In the genomic region with DNA sequence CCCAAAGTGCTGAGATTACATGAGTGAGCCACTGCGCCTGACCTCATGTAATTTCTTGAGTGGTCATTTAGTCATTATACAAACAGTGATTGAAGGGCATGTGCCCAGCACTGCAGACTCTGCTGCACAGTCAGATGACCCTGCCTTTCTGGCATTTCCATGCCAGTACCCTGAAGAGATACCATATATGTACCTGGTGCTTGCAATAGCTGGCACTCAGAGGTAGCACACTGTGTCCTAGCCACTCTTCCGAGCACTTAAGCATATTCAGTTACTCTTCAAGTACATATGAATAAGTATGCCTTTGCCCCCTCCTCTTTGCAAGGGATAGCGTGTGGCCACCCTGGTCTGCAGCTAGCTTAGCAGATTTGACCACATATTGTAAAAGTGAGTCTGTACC, we compare ENCODE assay signal across 24 cellular contexts. TPM values are rescaled to one million over a fixed set of nuclear protein-coding genes. Genes with fewer than 3 reads are reported as not detected.
DNase-seq lines count a peak whose midpoint lies in the region; ATAC-seq and TF ChIP-seq lines count a peak whose summit lies in the region.
"Had no signal": no experiment of that assay in that cellular context is flagged by ENCODE, and none has a peak within 500 bp of the region (broad histone marks: within the 10 kb centered on the region; RNA-seq: fewer than 3 reads in every experiment).

No MANE protein-coding gene starts in this region.

- no peak overlapping the region for H3K27ac Mint-ChIP-seq in T-helper 2 cell treated with Interferon-gamma antibody and Interleukin-4, amounts not matched to agents 5 μg/mL and 100 μg/mL, for 36 hours
- H3K27ac Mint-ChIP-seq: memory B cell had no signal

- no peak overlapping the region for H3K9ac ChIP-seq in PC-3 (ENCODE audit: low read length)
- no peak overlapping the region for H3K9ac ChIP-seq in rectal smooth muscle tissue (ENCODE audit: low read length)

- DNase-seq in G401 (ENCODE audit: low spot score) (peak; percentile 36), PC-3 (peak; percentile 52), heart right ventricle (no peak), NCI-H1092 (lab: John Stamatoyannopoulos, UW) (no peak), HT-29 (ENCODE audit: low spot score) (no peak)
- no peak for DNase-seq in T-helper 2 cell treated with Interferon-gamma antibody and Interleukin-4, amounts not matched to agents 5 μg/mL and 100 μg/mL, for 36 hours (ENCODE audit: low spot score)
- DNase-seq: activated CD4-positive, alpha-beta T cell treated with anti-CD3 and anti-CD28 coated beads, Interleukin-2, amount 50 U/mL, for 48 hours; activated gamma-delta T cell treated with Interleukin-2 at 50 U/mL for 16 hours; IMR-90; NCI-H1092 treated with DMSO at 0.1 percent for 48 hours; NCI-H187 treated with DMSO at 0.1 percent for 48 hours; NCI-H748 treated with DMSO at 0.1 percent for 48 hours; retina; SHP77; stimulated activated CD4-positive, alpha-beta T cell treated with anti-CD3 and anti-CD28 coated beads, Interleukin-12 subunit alpha, Interleukin-12 subunit beta, amount 100 ng/mL, for 4 hours; stimulated activated CD4-positive, alpha-beta T cell treated with anti-CD3 and anti-CD28 coated beads, Interleukin-4, amount 100 ng/mL, for 4 hours; stimulated activated naive CD4-positive, alpha-beta T cell; T-helper 9 cell; trophoblast cell had no signal

- H3F3A ChIP-seq in PC-3 (ENCODE audit: low read length, unreplicated experiment): peaks cover 4% of the 10 kb centered on the region

- in situ Hi-C loops in G401 (cut with HindIII; ENCODE audit: low sequenced_read_pairs): no loop called here

- WGBS in heart right ventricle, 2 donors: 74 to 79% methylated on average over 3 of the region's 3 CpGs

- no peaks in the 10 kb centered on the region for H3K4me1 ChIP-seq in PC-3 (ENCODE audit: insufficient read depth, low read length)
- H3K4me1 ChIP-seq in heart right ventricle: peaks cover 0 to 27% (median 20%) of the 10 kb centered on the region in 9 donors
- H3K4me1 ChIP-seq in rectal smooth muscle tissue (ENCODE audit: control insufficient read depth, insufficient read depth, low read length): no peaks in the 10 kb centered on the region

- no peak overlapping the region for H3K27ac ChIP-seq in PC-3 (ENCODE audit: low read length)
- peak overlapping the region in 6 of 10 donors; percentile 13 to 59 (median 40) for H3K27ac ChIP-seq in heart right ventricle
- H3K27ac ChIP-seq in rectal smooth muscle tissue (ENCODE audit: low read depth, low read length): peak overlapping the region; percentile 11
- H3K27ac ChIP-seq: C4-2B had no signal

- no peak overlapping the region for H3K4me3 ChIP-seq in PC-3 (ENCODE audit: low read length)
- no peak overlapping the region for H3K4me3 ChIP-seq in heart right ventricle
- H3K4me3 ChIP-seq in rectal smooth muscle tissue (ENCODE audit: low read length): no peak overlapping the region

- H3K27me3 ChIP-seq in PC-3 (ENCODE audit: low read length): no peaks in the 10 kb centered on the region
- H3K27me3 ChIP-seq in heart right ventricle: no peaks in the 10 kb centered on the region
- no peaks in the 10 kb centered on the region for H3K27me3 ChIP-seq in rectal smooth muscle tissue (ENCODE audit: control insufficient read depth, insufficient read depth, low read length)

- H3K36me3 Mint-ChIP-seq in T-helper 2 cell treated with Interferon-gamma antibody and Interleukin-4, amounts not matched to agents 5 μg/mL and 100 μg/mL, for 36 hours (ENCODE audit: low read depth): peaks cover 22% of the 10 kb centered on the region

- H3K9me2 ChIP-seq in PC-3 (replicated peaks; ENCODE audit: low read length): no peaks in the 10 kb centered on the region

- TF ChIP-seq CTCF in PC-3 (conservative IDR thresholded peaks at IDR 0.05; ENCODE audit: low read depth, low read length) (no peak), heart right ventricle (IDR thresholded peaks at IDR 0.05) (no peak)

- peaks cover 24% of the 10 kb centered on the region for H3K4me1 Mint-ChIP-seq in T-helper 2 cell treated with Interferon-gamma antibody and Interleukin-4, amounts not matched to agents 5 μg/mL and 100 μg/mL, for 36 hours (ENCODE audit: low read depth)

- peaks cover 57% of the 10 kb centered on the region for H3K79me2 ChIP-seq in PC-3 (ENCODE audit: low read length)

- no peaks in the 10 kb centered on the region for H3K9me3 ChIP-seq in PC-3 (ENCODE audit: low read length)
- H3K9me3 ChIP-seq in heart right ventricle: no peaks in the 10 kb centered on the region

- no peaks in the 10 kb centered on the region for H3K27me3 Mint-ChIP-seq in T-helper 2 cell treated with Interferon-gamma antibody and Interleukin-4, amounts not matched to agents 5 μg/mL and 100 μg/mL, for 36 hours (ENCODE audit: low read depth)
- H3K27me3 Mint-ChIP-seq: memory B cell had no signal

- peaks cover 14% of the 10 kb centered on the region; the same call in 1 of the 2 replicates for H4K20me1 ChIP-seq in PC-3 (ENCODE audit: low read length)

- H3K36me3 ChIP-seq in PC-3 (ENCODE audit: low read depth, low read length) (peaks cover 44% of the 10 kb centered on the region; the same call in 1 of the 2 replicates), heart right ventricle (peaks cover 0 to 50% (median 8%) of the 10 kb centered on the region in 9 donors), rectal smooth muscle tissue (ENCODE audit: control insufficient read depth, insufficient read depth, low read length) (peaks cover 9% of the 10 kb centered on the region)

- BruUV-seq in PC-3 (replicated peaks; lab: Mats Ljungman, UMichigan): no TSS peak

- H3K9me3 Mint-ChIP-seq in T-helper 2 cell treated with Interferon-gamma antibody and Interleukin-4, amounts not matched to agents 5 μg/mL and 100 μg/mL, for 36 hours: no peaks in the 10 kb centered on the region
- H3K9me3 Mint-ChIP-seq: memory B cell had no signal

- no peak overlapping the region for H2AFZ ChIP-seq in PC-3 (ENCODE audit: low read length)

- no peak overlapping the region for H3K4me3 Mint-ChIP-seq in T-helper 2 cell treated with Interferon-gamma antibody and Interleukin-4, amounts not matched to agents 5 μg/mL and 100 μg/mL, for 36 hours
- H3K4me3 Mint-ChIP-seq: memory B cell had no signal

- intact Hi-C loops in PC-3 (cut with micrococcal nuclease) (no loop called here), heart right ventricle (cut with DNase I) (no loop called here)

- ATAC-seq in PC-3 (peak; percentile 63), heart right ventricle (peak in 6 of 8 donors; percentile 48 to 89 (median 76)), GM21447 (IDR thresholded peaks at IDR 0.05; ENCODE audit: unreplicated experiment) (no peak)

- POLR2A ChIA-PET in PC-3 (lab: Charles Lee; ENCODE audit: unreplicated experiment): no interaction called here

- no peak overlapping the region for H3K4me2 ChIP-seq in PC-3 (ENCODE audit: low read length)

- CTCF ChIA-PET in PC-3 (lab: Charles Lee): no interaction called here

RNA-seq across cellular contexts. Expression of gene STX10, which starts 15.5 kb away (rescaled TPM):
- 93.4 and 112 TPM in 2 replicates for total RNA-seq in G401 (2014; rRNA removed; shearing (Covaris generic))
- 179 and 243 TPM in 2 replicates for total RNA-seq in PC-3 (2014; rRNA removed)
- 10 to 100 TPM; 18.7 to 50.4 (median 25.4) TPM for total RNA-seq in heart right ventricle
- polyA plus RNA-seq in heart right ventricle: 10 to 100 TPM; 60.5 to 69.9 TPM
- total RNA-seq in HT-29 (2014; rRNA removed; shearing (Covaris generic)): 86.0 and 102 TPM in 2 replicates

RNA-seq across cellular contexts. Expression of gene IER2, which starts 15.6 kb away (rescaled TPM):
- total RNA-seq in G401 (2014; rRNA removed; shearing (Covaris generic)): 33.3 and 40.5 TPM in 2 replicates
- total RNA-seq in PC-3 (2014; rRNA removed) (155 and 191 TPM in 2 replicates), heart right ventricle (10 to 100 TPM; 19.2 to 54.6 (median 36.0) TPM)
- 10 to 100 TPM; 29.5 to 42.8 TPM for polyA plus RNA-seq in heart right ventricle
- 144 and 159 TPM in 2 replicates for total RNA-seq in HT-29 (2014; rRNA removed; shearing (Covaris generic))

RNA-seq across cellular contexts. Expression of gene NACC1, which starts 16.6 kb away (rescaled TPM):
- 53.4 and 60.5 TPM in 2 replicates for total RNA-seq in G401 (2014; rRNA removed; shearing (Covaris generic))
- 266 and 337 TPM in 2 replicates for total RNA-seq in PC-3 (2014; rRNA removed)
- 10 to 100 TPM; 31.1 to 58.0 (median 35.1) TPM for total RNA-seq in heart right ventricle
- polyA plus RNA-seq in heart right ventricle: 10 to 100 TPM; 23.9 to 25.0 TPM
- total RNA-seq in HT-29 (2014; rRNA removed; shearing (Covaris generic)): 130 and 133 TPM in 2 replicates

RNA-seq across cellular contexts. Expression of gene TRMT1, which starts 18.1 kb away (rescaled TPM):
- total RNA-seq in G401 (2014; rRNA removed; shearing (Covaris generic)): 86.8 and 87.0 TPM in 2 replicates
- total RNA-seq in PC-3 (2014; rRNA removed) (91.8 and 117 TPM in 2 replicates), heart right ventricle (10 to 100 TPM; 10.5 to 22.4 (median 14.2) TPM)
- 10 to 100 TPM; 33.1 to 54.0 TPM for polyA plus RNA-seq in heart right ventricle
- 52.8 and 59.8 TPM in 2 replicates for total RNA-seq in HT-29 (2014; rRNA removed; shearing (Covaris generic))

RNA-seq across cellular contexts. Expression of gene LYL1, which starts 32.0 kb away (rescaled TPM):
- not detected in 2 replicates for total RNA-seq in G401 (2014; rRNA removed; shearing (Covaris generic))
- total RNA-seq in PC-3 (2014; rRNA removed) (3.3 and 12.0 TPM in 2 replicates), heart right ventricle (1 to 10 TPM; 3.4 to 9.9 (median 6.1) TPM)
- 10 to 100 TPM; 11.5 to 13.0 TPM for polyA plus RNA-seq in heart right ventricle
- 1.8 and 2.5 TPM in 2 replicates for total RNA-seq in HT-29 (2014; rRNA removed; shearing (Covaris generic))
- total RNA-seq: myocyte had no signal

Comparison
In these comparisons a context has a peak if more than half of its experiments do, and no peak if none do; other contexts are left out.
1. DNase-seq: peak in G401 (single experiment) and PC-3 (single experiment); none in heart right ventricle (0 of 2), NCI-H1092 (single experiment), HT-29 (single experiment) and T-helper 2 cell treated with Interferon-gamma antibody and Interleukin-4, amounts not matched to agents 5 μg/mL and 100 μg/mL, for 36 hours (single experiment).